Comparison of ENCODE assay signal across 1 cellular context in the genomic region with DNA sequence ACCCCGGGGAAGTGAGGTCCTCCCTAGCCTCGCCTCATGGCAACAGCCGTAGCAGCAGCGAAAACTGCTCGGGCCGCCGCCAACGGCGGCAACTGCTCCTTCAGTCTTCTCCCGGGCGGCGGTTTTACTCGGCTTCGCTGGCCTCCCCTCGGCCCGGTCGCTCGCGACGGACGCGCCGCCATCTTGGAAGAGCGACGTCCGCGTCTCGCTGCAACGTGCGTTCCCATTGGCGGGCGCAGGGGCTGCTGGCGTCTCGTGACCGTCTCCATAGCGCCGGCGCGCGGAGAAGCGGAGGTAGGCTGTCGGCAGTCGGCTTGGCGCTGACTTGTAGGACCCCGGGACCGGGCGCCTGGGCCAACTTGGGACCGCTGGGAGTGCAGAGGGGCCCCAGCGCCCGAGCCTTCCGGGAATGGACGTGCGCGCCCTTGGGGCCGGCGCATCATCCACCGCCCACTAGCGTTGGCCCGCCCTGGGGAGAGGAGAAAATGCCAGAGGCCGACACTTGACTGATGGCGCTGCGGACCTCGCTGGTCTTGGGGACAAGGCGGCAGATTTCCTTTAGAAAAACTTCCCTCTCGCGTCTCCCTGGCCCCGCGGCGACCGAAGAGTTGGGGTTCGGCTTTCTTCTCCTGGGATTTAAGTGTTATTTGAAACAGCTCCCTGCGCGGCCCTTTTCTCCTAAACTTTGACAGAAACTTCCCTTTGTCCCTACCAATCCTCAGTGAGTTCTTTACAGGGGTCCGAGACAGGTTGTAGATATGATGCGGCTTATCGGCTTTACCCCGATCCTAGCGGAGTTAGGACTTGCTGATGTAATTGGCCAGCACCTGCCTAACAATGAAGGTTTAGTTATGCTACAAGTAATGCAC.
TF ChIP-seq lines count a peak whose summit lies in the region.

A gene with protein sequence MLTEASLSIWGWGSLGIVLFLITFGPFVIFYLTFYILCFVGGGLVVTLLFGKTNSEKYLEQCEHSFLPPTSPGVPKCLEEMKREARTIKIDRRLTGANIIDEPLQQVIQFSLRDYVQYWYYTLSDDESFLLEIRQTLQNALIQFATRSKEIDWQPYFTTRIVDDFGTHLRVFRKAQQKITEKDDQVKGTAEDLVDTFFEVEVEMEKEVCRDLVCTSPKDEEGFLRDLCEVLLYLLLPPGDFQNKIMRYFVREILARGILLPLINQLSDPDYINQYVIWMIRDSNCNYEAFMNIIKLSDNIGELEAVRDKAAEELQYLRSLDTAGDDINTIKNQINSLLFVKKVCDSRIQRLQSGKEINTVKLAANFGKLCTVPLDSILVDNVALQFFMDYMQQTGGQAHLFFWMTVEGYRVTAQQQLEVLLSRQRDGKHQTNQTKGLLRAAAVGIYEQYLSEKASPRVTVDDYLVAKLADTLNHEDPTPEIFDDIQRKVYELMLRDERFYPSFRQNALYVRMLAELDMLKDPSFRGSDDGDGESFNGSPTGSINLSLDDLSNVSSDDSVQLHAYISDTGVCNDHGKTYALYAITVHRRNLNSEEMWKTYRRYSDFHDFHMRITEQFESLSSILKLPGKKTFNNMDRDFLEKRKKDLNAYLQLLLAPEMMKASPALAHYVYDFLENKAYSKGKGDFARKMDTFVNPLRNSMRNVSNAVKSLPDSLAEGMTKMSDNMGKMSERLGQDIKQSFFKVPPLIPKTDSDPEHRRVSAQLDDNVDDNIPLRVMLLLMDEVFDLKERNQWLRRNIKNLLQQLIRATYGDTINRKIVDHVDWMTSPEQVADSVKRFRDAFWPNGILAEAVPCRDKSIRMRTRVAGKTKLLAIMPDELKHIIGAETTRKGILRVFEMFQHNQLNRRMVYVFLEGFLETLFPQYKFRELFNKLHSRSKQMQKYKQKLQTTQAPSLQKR (minus strand): TSS at position 193 of the 869 bp plus-strand sequence. CDS start 199 bp downstream, outside the sequence.

TF ChIP-seq in HepG2, 621 proteins besides CTCF, POLR2A, EP300 and RAD21 (continued from another document and continues in another):
- TF ChIP-seq ZNF562 (CRISPR knock-in tag; IDR thresholded peaks at IDR 0.05; ENCODE audit: borderline replicate concordance) (no peak), ZNF460 (CRISPR knock-in tag; IDR thresholded peaks at IDR 0.05; ENCODE audit: borderline replicate concordance) (no peak), ZNF180 (CRISPR knock-in tag; IDR thresholded peaks at IDR 0.05; ENCODE audit: borderline replicate concordance, low read depth) (no peak), FOSL2 (CRISPR knock-in tag; IDR thresholded peaks at IDR 0.05) (peak; percentile 38; the same call in 1 of the 2 replicates), NR2C2 (CRISPR knock-in tag; IDR thresholded peaks at IDR 0.05; ENCODE audit: borderline replicate concordance) (peak; percentile 59; the same call in 1 of the 2 replicates), ELF3 (CRISPR knock-in tag; IDR thresholded peaks at IDR 0.05) (peak; percentile 72), FOXP1 (IDR thresholded peaks at IDR 0.05) (no peak), FOXP1 (CRISPR knock-in tag; IDR thresholded peaks at IDR 0.05) (no peak), ZIK1 (CRISPR knock-in tag; IDR thresholded peaks at IDR 0.05; ENCODE audit: borderline replicate concordance, low read depth) (no peak; the same call in 1 of the 2 replicates), ZNF766 (CRISPR knock-in tag; IDR thresholded peaks at IDR 0.05; ENCODE audit: borderline replicate concordance) (no peak), AGO2 (optimal IDR thresholded peaks at IDR 0.05; ENCODE audit: low read depth, low read length) (peak; percentile 55), NBN (conservative IDR thresholded peaks at IDR 0.05) (no peak), MAZ (IDR thresholded peaks at IDR 0.05; ENCODE audit: borderline replicate concordance, low read depth, low read length) (no peak), MAZ (CRISPR knock-in tag; IDR thresholded peaks at IDR 0.05; ENCODE audit: low read depth) (peak; percentile 43), NCOA5 (CRISPR knock-in tag; IDR thresholded peaks at IDR 0.05) (no peak), ZNF274 (CRISPR knock-in tag; IDR thresholded peaks at IDR 0.05) (peak; percentile 75; the same call in 1 of the 2 replicates), ZSCAN25 (CRISPR knock-in tag; IDR thresholded peaks at IDR 0.05) (no peak), ZFP41 (CRISPR knock-in tag; IDR thresholded peaks at IDR 0.05; ENCODE audit: borderline replicate concordance) (0 out of 2 replicates have a peak, but pooled peaks have one; percentile 51), SRY (CRISPR knock-in tag; IDR thresholded peaks at IDR 0.05) (peak; percentile 26; the same call in 1 of the 2 replicates), CBX5 (CRISPR knock-in tag; IDR thresholded peaks at IDR 0.05; ENCODE audit: borderline replicate concordance) (peak; percentile 78; the same call in 1 of the 2 replicates), NFE2L2 (IDR thresholded peaks at IDR 0.05; ENCODE audit: low read length) (no peak), SOX6 (IDR thresholded peaks at IDR 0.05) (no peak), SOX6 (CRISPR knock-in tag; IDR thresholded peaks at IDR 0.05) (peak; percentile 81), ZNF224 (CRISPR knock-in tag; IDR thresholded peaks at IDR 0.05) (no peak), ZNF17 (CRISPR knock-in tag; IDR thresholded peaks at IDR 0.05) (peak; percentile 76; the same call in 1 of the 2 replicates), GATAD2A (CRISPR knock-in tag; IDR thresholded peaks at IDR 0.05) (peak; percentile 72; the same call in 1 of the 2 replicates), ZMAT3 (CRISPR knock-in tag; conservative IDR thresholded peaks at IDR 0.05) (0 out of 2 replicates have a peak, but pooled peaks have one; percentile 33), ZNF335 (CRISPR knock-in tag; IDR thresholded peaks at IDR 0.05) (peak; percentile 72; the same call in 1 of the 2 replicates), ZC3H13 (CRISPR knock-in tag; IDR thresholded peaks at IDR 0.05) (no peak)
- TF ChIP-seq, protein P1, sequence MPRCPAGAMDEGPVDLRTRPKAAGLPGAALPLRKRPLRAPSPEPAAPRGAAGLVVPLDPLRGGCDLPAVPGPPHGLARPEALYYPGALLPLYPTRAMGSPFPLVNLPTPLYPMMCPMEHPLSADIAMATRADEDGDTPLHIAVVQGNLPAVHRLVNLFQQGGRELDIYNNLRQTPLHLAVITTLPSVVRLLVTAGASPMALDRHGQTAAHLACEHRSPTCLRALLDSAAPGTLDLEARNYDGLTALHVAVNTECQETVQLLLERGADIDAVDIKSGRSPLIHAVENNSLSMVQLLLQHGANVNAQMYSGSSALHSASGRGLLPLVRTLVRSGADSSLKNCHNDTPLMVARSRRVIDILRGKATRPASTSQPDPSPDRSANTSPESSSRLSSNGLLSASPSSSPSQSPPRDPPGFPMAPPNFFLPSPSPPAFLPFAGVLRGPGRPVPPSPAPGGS (CRISPR knock-in tag; IDR thresholded peaks at IDR 0.05) = no peak
- TF ChIP-seq, protein P2, sequence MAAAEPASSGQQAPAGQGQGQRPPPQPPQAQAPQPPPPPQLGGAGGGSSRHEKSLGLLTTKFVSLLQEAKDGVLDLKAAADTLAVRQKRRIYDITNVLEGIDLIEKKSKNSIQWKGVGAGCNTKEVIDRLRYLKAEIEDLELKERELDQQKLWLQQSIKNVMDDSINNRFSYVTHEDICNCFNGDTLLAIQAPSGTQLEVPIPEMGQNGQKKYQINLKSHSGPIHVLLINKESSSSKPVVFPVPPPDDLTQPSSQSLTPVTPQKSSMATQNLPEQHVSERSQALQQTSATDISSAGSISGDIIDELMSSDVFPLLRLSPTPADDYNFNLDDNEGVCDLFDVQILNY (CRISPR knock-in tag; conservative IDR thresholded peaks at IDR 0.05) = 0 out of 2 replicates have a peak, but pooled peaks have one; percentile 22
- TF ChIP-seq, protein P3, sequence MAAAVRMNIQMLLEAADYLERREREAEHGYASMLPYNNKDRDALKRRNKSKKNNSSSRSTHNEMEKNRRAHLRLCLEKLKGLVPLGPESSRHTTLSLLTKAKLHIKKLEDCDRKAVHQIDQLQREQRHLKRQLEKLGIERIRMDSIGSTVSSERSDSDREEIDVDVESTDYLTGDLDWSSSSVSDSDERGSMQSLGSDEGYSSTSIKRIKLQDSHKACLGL (CRISPR knock-in tag; IDR thresholded peaks at IDR 0.05) = peak; percentile 71; the same call in 1 of the 2 replicates
- TF ChIP-seq, protein P4, sequence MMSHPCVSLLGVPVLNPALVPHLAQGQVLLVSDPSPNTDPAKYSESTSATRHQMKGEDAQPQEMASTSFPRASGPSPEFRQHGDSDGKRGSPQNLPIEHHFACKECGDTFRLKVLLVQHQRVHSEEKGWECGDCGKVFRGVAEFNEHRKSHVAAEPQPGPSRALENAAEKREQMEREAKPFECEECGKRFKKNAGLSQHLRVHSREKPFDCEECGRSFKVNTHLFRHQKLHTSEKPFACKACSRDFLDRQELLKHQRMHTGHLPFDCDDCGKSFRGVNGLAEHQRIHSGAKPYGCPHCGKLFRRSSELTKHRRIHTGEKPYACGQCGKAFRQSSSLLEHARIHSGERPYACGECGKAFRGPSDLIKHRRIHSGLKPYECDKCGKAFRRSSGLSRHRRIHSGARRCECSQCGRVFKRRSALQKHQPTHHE (CRISPR knock-in tag; IDR thresholded peaks at IDR 0.05; ENCODE audit: borderline replicate concordance) = peak; percentile 53; the same call in 1 of the 2 replicates
- TF ChIP-seq, protein P5, sequence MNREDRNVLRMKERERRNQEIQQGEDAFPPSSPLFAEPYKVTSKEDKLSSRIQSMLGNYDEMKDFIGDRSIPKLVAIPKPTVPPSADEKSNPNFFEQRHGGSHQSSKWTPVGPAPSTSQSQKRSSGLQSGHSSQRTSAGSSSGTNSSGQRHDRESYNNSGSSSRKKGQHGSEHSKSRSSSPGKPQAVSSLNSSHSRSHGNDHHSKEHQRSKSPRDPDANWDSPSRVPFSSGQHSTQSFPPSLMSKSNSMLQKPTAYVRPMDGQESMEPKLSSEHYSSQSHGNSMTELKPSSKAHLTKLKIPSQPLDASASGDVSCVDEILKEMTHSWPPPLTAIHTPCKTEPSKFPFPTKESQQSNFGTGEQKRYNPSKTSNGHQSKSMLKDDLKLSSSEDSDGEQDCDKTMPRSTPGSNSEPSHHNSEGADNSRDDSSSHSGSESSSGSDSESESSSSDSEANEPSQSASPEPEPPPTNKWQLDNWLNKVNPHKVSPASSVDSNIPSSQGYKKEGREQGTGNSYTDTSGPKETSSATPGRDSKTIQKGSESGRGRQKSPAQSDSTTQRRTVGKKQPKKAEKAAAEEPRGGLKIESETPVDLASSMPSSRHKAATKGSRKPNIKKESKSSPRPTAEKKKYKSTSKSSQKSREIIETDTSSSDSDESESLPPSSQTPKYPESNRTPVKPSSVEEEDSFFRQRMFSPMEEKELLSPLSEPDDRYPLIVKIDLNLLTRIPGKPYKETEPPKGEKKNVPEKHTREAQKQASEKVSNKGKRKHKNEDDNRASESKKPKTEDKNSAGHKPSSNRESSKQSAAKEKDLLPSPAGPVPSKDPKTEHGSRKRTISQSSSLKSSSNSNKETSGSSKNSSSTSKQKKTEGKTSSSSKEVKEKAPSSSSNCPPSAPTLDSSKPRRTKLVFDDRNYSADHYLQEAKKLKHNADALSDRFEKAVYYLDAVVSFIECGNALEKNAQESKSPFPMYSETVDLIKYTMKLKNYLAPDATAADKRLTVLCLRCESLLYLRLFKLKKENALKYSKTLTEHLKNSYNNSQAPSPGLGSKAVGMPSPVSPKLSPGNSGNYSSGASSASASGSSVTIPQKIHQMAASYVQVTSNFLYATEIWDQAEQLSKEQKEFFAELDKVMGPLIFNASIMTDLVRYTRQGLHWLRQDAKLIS (CRISPR knock-in tag; IDR thresholded peaks at IDR 0.05) = no peak
- TF ChIP-seq, protein P6, sequence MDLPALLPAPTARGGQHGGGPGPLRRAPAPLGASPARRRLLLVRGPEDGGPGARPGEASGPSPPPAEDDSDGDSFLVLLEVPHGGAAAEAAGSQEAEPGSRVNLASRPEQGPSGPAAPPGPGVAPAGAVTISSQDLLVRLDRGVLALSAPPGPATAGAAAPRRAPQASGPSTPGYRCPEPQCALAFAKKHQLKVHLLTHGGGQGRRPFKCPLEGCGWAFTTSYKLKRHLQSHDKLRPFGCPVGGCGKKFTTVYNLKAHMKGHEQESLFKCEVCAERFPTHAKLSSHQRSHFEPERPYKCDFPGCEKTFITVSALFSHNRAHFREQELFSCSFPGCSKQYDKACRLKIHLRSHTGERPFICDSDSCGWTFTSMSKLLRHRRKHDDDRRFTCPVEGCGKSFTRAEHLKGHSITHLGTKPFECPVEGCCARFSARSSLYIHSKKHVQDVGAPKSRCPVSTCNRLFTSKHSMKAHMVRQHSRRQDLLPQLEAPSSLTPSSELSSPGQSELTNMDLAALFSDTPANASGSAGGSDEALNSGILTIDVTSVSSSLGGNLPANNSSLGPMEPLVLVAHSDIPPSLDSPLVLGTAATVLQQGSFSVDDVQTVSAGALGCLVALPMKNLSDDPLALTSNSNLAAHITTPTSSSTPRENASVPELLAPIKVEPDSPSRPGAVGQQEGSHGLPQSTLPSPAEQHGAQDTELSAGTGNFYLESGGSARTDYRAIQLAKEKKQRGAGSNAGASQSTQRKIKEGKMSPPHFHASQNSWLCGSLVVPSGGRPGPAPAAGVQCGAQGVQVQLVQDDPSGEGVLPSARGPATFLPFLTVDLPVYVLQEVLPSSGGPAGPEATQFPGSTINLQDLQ (CRISPR knock-in tag; IDR thresholded peaks at IDR 0.05) = no peak
- TF ChIP-seq, protein P7, sequence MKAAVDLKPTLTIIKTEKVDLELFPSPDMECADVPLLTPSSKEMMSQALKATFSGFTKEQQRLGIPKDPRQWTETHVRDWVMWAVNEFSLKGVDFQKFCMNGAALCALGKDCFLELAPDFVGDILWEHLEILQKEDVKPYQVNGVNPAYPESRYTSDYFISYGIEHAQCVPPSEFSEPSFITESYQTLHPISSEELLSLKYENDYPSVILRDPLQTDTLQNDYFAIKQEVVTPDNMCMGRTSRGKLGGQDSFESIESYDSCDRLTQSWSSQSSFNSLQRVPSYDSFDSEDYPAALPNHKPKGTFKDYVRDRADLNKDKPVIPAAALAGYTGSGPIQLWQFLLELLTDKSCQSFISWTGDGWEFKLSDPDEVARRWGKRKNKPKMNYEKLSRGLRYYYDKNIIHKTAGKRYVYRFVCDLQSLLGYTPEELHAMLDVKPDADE (CRISPR knock-in tag; IDR thresholded peaks at IDR 0.05) = no peak
- TF ChIP-seq, protein P8, sequence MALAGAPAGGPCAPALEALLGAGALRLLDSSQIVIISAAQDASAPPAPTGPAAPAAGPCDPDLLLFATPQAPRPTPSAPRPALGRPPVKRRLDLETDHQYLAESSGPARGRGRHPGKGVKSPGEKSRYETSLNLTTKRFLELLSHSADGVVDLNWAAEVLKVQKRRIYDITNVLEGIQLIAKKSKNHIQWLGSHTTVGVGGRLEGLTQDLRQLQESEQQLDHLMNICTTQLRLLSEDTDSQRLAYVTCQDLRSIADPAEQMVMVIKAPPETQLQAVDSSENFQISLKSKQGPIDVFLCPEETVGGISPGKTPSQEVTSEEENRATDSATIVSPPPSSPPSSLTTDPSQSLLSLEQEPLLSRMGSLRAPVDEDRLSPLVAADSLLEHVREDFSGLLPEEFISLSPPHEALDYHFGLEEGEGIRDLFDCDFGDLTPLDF (CRISPR knock-in tag; IDR thresholded peaks at IDR 0.05) = peak; percentile 67
- TF ChIP-seq, protein P9, sequence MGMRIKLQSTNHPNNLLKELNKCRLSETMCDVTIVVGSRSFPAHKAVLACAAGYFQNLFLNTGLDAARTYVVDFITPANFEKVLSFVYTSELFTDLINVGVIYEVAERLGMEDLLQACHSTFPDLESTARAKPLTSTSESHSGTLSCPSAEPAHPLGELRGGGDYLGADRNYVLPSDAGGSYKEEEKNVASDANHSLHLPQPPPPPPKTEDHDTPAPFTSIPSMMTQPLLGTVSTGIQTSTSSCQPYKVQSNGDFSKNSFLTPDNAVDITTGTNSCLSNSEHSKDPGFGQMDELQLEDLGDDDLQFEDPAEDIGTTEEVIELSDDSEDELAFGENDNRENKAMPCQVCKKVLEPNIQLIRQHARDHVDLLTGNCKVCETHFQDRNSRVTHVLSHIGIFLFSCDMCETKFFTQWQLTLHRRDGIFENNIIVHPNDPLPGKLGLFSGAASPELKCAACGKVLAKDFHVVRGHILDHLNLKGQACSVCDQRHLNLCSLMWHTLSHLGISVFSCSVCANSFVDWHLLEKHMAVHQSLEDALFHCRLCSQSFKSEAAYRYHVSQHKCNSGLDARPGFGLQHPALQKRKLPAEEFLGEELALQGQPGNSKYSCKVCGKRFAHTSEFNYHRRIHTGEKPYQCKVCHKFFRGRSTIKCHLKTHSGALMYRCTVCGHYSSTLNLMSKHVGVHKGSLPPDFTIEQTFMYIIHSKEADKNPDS (CRISPR knock-in tag; IDR thresholded peaks at IDR 0.05) = no peak
